8 cellular contexts compared by ENCODE assay signal in the genomic region with DNA sequence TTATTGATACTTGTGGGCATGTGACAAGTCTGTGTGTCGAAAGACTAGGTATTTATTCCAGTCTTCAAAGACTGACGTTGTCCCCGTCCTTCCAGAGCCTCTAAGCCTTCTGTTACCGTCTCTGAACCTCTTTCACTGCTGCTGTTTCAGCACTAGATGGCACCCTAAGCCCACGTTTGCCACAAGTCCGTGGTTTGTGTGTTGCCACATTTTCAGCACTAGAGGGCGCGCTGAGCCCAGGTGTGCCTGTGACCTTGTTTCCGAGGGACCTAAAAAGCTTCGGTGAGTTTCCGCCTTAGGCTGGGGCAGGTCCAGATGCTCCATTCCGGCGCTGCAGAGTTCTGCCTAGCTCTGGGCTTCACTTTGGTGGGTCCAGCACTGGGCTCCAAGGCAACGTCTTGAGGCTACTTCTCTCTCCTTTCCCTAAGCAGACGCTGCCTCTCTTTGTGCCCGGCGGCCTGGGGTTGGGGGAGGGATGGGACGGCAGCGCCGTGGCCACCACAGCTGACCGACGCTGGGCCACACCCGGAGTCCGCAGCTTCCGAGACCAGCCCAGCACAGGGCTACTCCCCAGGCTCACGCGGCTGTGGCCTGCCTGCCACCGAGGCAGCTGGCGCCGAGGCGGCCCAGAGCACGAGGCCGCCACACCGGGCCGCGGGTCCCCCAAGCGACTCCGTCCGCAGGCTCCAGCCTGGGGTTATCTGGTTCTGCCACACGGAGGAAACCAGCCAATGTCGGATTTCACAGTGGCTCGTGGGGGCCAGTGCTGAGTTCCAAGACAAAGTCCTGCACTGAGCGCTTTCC.
DNase-seq lines count a peak whose midpoint lies in the region; ATAC-seq and TF ChIP-seq lines count a peak whose summit lies in the region.

No MANE protein-coding gene starts in this region.

- DNase-seq in DND-41 (peak; percentile 71), RWPE2 (ENCODE audit: low spot score) (no peak), foreskin fibroblast (peak; percentile 19 to 65), nucleus accumbens (lab: John Stamatoyannopoulos, UW) (peak in 42 of 56 donors; percentile 7 to 66 (median 36)), superior temporal gyrus (ENCODE audit: extremely low spot score) (peak; percentile 74)
- DNase-seq in Jurkat, Clone E6-1 (ENCODE audit: low read depth, low spot score), result peak; percentile 81
- peak; percentile 68 for DNase-seq in activated effector memory CD4-positive, alpha-beta T cell treated with Interleukin-2 at 50 U/mL for 16 hours

- no peak overlapping the region for H3K9ac ChIP-seq in DND-41 (ENCODE audit: low read depth, low read length)

- no peaks in the 10 kb centered on the region for H3K9me3 ChIP-seq in DND-41 (ENCODE audit: insufficient read depth, low read length, severe bottlenecking)
- no peaks in the 10 kb centered on the region for H3K9me3 ChIP-seq in RWPE2 (ENCODE audit: severe bottlenecking)

- ATAC-seq in DND-41 (ENCODE audit: insufficient read depth, low read depth) (peak; percentile 96), GM21717 (IDR thresholded peaks at IDR 0.05; ENCODE audit: unreplicated experiment) (peak; percentile 92), RWPE2 (ENCODE audit: low read depth) (peak; percentile 84)

- H3K36me3 ChIP-seq in DND-41 (ENCODE audit: insufficient read depth, low read length) (no peaks in the 10 kb centered on the region), RWPE2 (ENCODE audit: low read depth) (no peaks in the 10 kb centered on the region)

- no peaks in the 10 kb centered on the region for H3K79me2 ChIP-seq in DND-41 (ENCODE audit: insufficient read depth, low read length)

- H3K4me3 ChIP-seq in DND-41 (ENCODE audit: low read depth in 1 of 2, low read length in 2 of 2) (no peak overlapping the region), RWPE2 (ENCODE audit: severe bottlenecking) (peak overlapping the region; percentile 18), foreskin fibroblast (ENCODE audit: low read depth in 1 of 2, low read length in 2 of 2) (peak overlapping the region in 1 of 2 donors; percentile 30)
- H3K4me3 ChIP-seq in Jurkat, Clone E6-1 (ENCODE audit: low read length), result no peak overlapping the region; the same call in 1 of the 2 replicates

- no peaks in the 10 kb centered on the region for H3K4me1 ChIP-seq in DND-41 (ENCODE audit: insufficient read depth, low read length)
- no peaks in the 10 kb centered on the region for H3K4me1 ChIP-seq in RWPE2 (ENCODE audit: insufficient read depth, poor library complexity, severe bottlenecking)

- H3K27me3 ChIP-seq in DND-41 (ENCODE audit: insufficient read depth, low read length, poor library complexity) (peaks cover 6% of the 10 kb centered on the region), RWPE2 (ENCODE audit: insufficient read depth, poor library complexity, severe bottlenecking) (peaks cover 18% of the 10 kb centered on the region)

- no peak overlapping the region for H3K27ac ChIP-seq in DND-41 (ENCODE audit: low read length)
- H3K27ac ChIP-seq in RWPE2 (ENCODE audit: poor library complexity, severe bottlenecking), result no peak overlapping the region

- no peaks in the 10 kb centered on the region for H4K20me1 ChIP-seq in DND-41 (ENCODE audit: insufficient read depth, low read length)

- H2AFZ ChIP-seq in DND-41 (ENCODE audit: low read depth, low read length), result no peak overlapping the region

- H3K4me2 ChIP-seq in DND-41 (ENCODE audit: insufficient read depth, low read length), result no peak overlapping the region

- TF ChIP-seq CTCF in DND-41 (IDR thresholded peaks at IDR 0.05; ENCODE audit: borderline replicate concordance, extremely low read depth, low read length, poor library complexity, severe bottlenecking), result peak; percentile 100
- TF ChIP-seq CTCF in RWPE2 (IDR thresholded peaks at IDR 0.05; ENCODE audit: poor library complexity, severe bottlenecking), result peak; percentile 97
- TF ChIP-seq CTCF in foreskin fibroblast (IDR thresholded peaks at IDR 0.05; ENCODE audit: low read depth, low read length), result peak; percentile 100
